ENCODE assay signal across 1 cellular context in the genomic region with DNA sequence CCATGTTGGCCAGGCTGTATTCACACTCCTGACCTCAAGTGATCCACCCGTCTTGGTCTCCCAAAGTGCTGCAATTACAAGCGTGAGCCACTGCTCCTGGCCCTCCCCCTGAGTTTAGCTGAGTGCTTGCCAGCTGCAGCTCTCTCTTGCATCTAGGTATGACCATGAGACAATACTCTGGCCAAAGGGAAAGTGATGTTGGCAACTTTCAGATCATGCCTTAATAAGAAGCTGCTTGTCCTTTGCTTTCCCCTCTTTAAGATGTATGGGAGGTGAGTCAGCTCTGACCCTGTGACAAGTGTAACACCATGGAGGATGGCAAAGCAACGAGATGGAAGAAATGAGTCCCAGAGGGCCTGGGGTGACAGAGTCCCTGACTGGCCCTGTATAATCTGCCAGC.
TF ChIP-seq lines count a peak whose summit lies in the region.

No MANE protein-coding gene starts in this region.

TF ChIP-seq in K562, 482 proteins besides CTCF, POLR2A, EP300 and RAD21 (continued from another document):
- TF ChIP-seq, protein P1, sequence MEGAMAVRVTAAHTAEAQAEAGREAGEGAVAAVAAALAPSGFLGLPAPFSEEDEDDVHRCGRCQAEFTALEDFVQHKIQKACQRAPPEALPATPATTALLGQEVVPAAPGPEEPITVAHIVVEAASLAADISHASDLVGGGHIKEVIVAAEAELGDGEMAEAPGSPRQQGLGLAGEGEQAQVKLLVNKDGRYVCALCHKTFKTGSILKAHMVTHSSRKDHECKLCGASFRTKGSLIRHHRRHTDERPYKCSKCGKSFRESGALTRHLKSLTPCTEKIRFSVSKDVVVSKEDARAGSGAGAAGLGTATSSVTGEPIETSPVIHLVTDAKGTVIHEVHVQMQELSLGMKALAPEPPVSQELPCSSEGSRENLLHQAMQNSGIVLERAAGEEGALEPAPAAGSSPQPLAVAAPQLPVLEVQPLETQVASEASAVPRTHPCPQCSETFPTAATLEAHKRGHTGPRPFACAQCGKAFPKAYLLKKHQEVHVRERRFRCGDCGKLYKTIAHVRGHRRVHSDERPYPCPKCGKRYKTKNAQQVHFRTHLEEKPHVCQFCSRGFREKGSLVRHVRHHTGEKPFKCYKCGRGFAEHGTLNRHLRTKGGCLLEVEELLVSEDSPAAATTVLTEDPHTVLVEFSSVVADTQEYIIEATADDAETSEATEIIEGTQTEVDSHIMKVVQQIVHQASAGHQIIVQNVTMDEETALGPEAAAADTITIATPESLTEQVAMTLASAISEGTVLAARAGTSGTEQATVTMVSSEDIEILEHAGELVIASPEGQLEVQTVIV (CRISPR knock-in tag; IDR thresholded peaks at IDR 0.05; ENCODE audit: borderline replicate concordance), result no peak
- no peak for TF ChIP-seq CBFA2T2 (conservative IDR thresholded peaks at IDR 0.05)
- TF ChIP-seq ZNF778 (CRISPR knock-in tag; IDR thresholded peaks at IDR 0.05), result no peak
- TF ChIP-seq, protein P2, sequence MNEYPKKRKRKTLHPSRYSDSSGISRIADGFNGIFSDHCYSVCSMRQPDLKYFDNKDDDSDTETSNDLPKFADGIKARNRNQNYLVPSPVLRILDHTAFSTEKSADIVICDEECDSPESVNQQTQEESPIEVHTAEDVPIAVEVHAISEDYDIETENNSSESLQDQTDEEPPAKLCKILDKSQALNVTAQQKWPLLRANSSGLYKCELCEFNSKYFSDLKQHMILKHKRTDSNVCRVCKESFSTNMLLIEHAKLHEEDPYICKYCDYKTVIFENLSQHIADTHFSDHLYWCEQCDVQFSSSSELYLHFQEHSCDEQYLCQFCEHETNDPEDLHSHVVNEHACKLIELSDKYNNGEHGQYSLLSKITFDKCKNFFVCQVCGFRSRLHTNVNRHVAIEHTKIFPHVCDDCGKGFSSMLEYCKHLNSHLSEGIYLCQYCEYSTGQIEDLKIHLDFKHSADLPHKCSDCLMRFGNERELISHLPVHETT (CRISPR knock-in tag; conservative IDR thresholded peaks at IDR 0.05 in 1 of 2, IDR thresholded peaks at IDR 0.05 in 1 of 2), result no peak
- TF ChIP-seq, protein P3, sequence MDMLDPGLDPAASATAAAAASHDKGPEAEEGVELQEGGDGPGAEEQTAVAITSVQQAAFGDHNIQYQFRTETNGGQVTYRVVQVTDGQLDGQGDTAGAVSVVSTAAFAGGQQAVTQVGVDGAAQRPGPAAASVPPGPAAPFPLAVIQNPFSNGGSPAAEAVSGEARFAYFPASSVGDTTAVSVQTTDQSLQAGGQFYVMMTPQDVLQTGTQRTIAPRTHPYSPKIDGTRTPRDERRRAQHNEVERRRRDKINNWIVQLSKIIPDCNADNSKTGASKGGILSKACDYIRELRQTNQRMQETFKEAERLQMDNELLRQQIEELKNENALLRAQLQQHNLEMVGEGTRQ (CRISPR knock-in tag; IDR thresholded peaks at IDR 0.05), result no peak
- no peak for TF ChIP-seq NFXL1 (CRISPR knock-in tag; IDR thresholded peaks at IDR 0.05)
- no peak for TF ChIP-seq MAFG (tag; conservative IDR thresholded peaks at IDR 0.05)
- no peak for TF ChIP-seq SNRNP70 (optimal IDR thresholded peaks at IDR 0.05; ENCODE audit: low read depth, low read length)
- TF ChIP-seq GATAD2B (IDR thresholded peaks at IDR 0.05; ENCODE audit: borderline replicate concordance), result no peak
